In the genomic region with DNA sequence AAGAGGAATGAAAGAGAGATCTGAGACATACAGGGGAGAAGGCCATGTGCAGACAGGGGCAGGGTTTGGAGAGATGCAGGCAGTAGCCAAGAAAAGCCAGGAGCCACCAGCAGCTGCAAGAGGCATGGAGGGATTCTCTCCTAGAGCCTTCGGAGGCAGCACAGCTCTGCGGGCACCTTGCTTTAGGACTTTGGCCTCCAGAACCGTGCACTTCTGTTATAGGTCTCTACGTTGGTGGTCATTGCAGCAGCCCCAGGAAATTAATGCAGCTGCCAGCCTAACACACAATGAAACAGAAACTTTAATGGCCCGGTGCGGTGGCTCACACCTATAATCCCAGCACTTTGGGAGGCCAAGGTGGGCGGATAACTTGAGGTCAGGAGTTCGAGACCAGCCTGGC, we compare ENCODE assay signal across 1 cellular context.
TF ChIP-seq lines count a peak whose summit lies in the region.

No MANE protein-coding gene starts in this region.

TF ChIP-seq in HepG2, 621 proteins besides CTCF, POLR2A, EP300 and RAD21:
- TF ChIP-seq, protein P1, sequence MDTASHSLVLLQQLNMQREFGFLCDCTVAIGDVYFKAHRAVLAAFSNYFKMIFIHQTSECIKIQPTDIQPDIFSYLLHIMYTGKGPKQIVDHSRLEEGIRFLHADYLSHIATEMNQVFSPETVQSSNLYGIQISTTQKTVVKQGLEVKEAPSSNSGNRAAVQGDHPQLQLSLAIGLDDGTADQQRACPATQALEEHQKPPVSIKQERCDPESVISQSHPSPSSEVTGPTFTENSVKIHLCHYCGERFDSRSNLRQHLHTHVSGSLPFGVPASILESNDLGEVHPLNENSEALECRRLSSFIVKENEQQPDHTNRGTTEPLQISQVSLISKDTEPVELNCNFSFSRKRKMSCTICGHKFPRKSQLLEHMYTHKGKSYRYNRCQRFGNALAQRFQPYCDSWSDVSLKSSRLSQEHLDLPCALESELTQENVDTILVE (CRISPR knock-in tag; IDR thresholded peaks at IDR 0.05), result no peak
- TF ChIP-seq ZNF670 (CRISPR knock-in tag; IDR thresholded peaks at IDR 0.05; ENCODE audit: borderline replicate concordance) (no peak), MED8 (CRISPR knock-in tag; IDR thresholded peaks at IDR 0.05; ENCODE audit: insufficient replicate concordance) (no peak), ETV6 (CRISPR knock-in tag; conservative IDR thresholded peaks at IDR 0.05) (no peak), GATAD1 (CRISPR knock-in tag; IDR thresholded peaks at IDR 0.05) (no peak), ZFP37 (CRISPR knock-in tag; IDR thresholded peaks at IDR 0.05; ENCODE audit: borderline replicate concordance) (no peak), RFX5 (IDR thresholded peaks at IDR 0.05; ENCODE audit: low read depth, low read length) (no peak), CHCHD3 (CRISPR knock-in tag; IDR thresholded peaks at IDR 0.05) (no peak), ZNF337 (CRISPR knock-in tag; IDR thresholded peaks at IDR 0.05; ENCODE audit: borderline replicate concordance, low read depth) (no peak)
- TF ChIP-seq, protein P2, sequence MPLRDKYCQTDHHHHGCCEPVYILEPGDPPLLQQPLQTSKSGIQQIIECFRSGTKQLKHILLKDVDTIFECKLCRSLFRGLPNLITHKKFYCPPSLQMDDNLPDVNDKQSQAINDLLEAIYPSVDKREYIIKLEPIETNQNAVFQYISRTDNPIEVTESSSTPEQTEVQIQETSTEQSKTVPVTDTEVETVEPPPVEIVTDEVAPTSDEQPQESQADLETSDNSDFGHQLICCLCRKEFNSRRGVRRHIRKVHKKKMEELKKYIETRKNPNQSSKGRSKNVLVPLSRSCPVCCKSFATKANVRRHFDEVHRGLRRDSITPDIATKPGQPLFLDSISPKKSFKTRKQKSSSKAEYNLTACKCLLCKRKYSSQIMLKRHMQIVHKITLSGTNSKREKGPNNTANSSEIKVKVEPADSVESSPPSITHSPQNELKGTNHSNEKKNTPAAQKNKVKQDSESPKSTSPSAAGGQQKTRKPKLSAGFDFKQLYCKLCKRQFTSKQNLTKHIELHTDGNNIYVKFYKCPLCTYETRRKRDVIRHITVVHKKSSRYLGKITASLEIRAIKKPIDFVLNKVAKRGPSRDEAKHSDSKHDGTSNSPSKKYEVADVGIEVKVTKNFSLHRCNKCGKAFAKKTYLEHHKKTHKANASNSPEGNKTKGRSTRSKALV (CRISPR knock-in tag; IDR thresholded peaks at IDR 0.05), result no peak
